Comparison of ENCODE assay signal across 8 cellular contexts in the genomic region with DNA sequence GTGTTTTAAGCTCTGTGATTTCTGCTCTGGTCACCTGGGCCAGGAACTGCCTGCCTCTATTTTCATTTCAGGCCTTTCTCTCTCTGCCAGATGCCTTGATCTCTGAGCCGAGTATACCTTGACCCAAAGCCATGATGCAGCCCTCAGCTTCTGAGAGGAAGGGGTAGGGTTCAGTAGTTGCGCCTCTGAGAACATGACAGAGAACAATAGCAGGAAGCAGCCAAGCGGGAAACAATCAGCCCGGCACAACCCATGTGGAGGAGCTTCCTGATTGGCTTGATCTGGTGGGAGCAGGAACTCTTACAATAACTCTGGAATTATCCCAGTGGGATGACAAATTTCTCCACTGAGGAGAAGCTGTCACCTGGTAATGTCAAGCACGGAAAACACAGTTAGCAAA.
DNase-seq lines count a peak whose midpoint lies in the region; ATAC-seq, FAIRE-seq and TF ChIP-seq lines count a peak whose summit lies in the region.

No MANE protein-coding gene starts in this region.

- H3K4me3 ChIP-seq in pancreas, result no peak overlapping the region
- H3K4me3 ChIP-seq in PC-9, result no peak overlapping the region

- H3K27ac ChIP-seq in pancreas (no peak overlapping the region), PC-9 (no peak overlapping the region)

- no peaks in the 10 kb centered on the region for H4K20me1 ChIP-seq in PC-9 (ENCODE audit: insufficient read depth)

- no peaks in the 10 kb centered on the region for H3K9me2 ChIP-seq in PC-9 (ENCODE audit: insufficient read depth)

- no peaks in the 10 kb centered on the region for H3K79me2 ChIP-seq in PC-9 (ENCODE audit: low read depth)

- intact Hi-C loops in pancreas (cut with DNase I) (loop anchor here in 2 of 3 donors (5.0 to 10.0 kb wide), 3 partner anchors 147 to 245 kb away; no protein-coding TSS in a partner anchor), PC-9 (cut with micrococcal nuclease; ENCODE audit: unreplicated experiment) (no loop called here)

- H3K4me2 ChIP-seq in PC-9, result no peak overlapping the region

- H3K27me3 ChIP-seq in pancreas, result no peaks in the 10 kb centered on the region
- H3K27me3 ChIP-seq in PC-9 (ENCODE audit: insufficient read depth, low read depth), result no peaks in the 10 kb centered on the region

- peak; percentile 78 for ATAC-seq in GM21367 (IDR thresholded peaks at IDR 0.05; ENCODE audit: unreplicated experiment)
- peak; percentile 65 for ATAC-seq in HG03558 (IDR thresholded peaks at IDR 0.05; ENCODE audit: extremely low read depth, unreplicated experiment)
- ATAC-seq in pancreas, result no peak

- peaks cover 3% of the 10 kb centered on the region for H3F3A ChIP-seq in PC-9 (ENCODE audit: insufficient read depth, low read depth)

- H2AFZ ChIP-seq in PC-9, result no peak overlapping the region

- H3K36me3 ChIP-seq in pancreas (no peaks in the 10 kb centered on the region), PC-9 (ENCODE audit: low read depth) (no peaks in the 10 kb centered on the region)

- no peaks in the 10 kb centered on the region for H3K9me3 ChIP-seq in pancreas
- no peaks in the 10 kb centered on the region for H3K9me3 ChIP-seq in PC-9 (ENCODE audit: insufficient read depth, low read depth)

- FAIRE-seq in urothelium cell line (lab: Jason Lieb, UNC), result no peak
- no peak for FAIRE-seq in pancreas (lab: Jason Lieb, UNC)

- DNase-seq in Ammon's horn (ENCODE audit: low spot score) (peak; percentile 52), hippocampal formation (lab: John Stamatoyannopoulos, UW) (peak; percentile 18), urothelium cell line (ENCODE audit: low spot score) (no peak), NCI-H2196 (lab: John Stamatoyannopoulos, UW; ENCODE audit: unreplicated experiment) (no peak), pancreas (no peak), PC-9 (no peak)

- WGBS in pancreas, 2 donors, result 74 to 77% methylated on average over 5 of the region's 5 CpGs

- POLR2A ChIA-PET in PC-9 (lab: Charles Lee; ENCODE audit: unreplicated experiment), result interaction anchor here (0.6 kb wide), 2 partner anchors 56 to 129 kb away, joined by 3 to 6 read pairs; no protein-coding TSS in a partner anchor

- TF ChIP-seq CTCF in pancreas (IDR thresholded peaks at IDR 0.05) (no peak), PC-9 (conservative IDR thresholded peaks at IDR 0.05) (no peak)

- no TSS peak for BruUV-seq in PC-9 (replicated peaks; lab: Mats Ljungman, UMichigan)

- no peaks in the 10 kb centered on the region for H3K4me1 ChIP-seq in pancreas
- peaks cover 27% of the 10 kb centered on the region for H3K4me1 ChIP-seq in PC-9 (replicated peaks; ENCODE audit: insufficient read depth)

- CTCF ChIA-PET in PC-9 (lab: Charles Lee), result interaction anchor here (0.7 to 1.2 kb wide), 2 partner anchors 63 to 224 kb away, joined by 3 to 6 read pairs; no protein-coding TSS in a partner anchor

Comparison
In these comparisons a context has a peak if more than half of its experiments do, and no peak if none do; other contexts are left out.
1. DNase-seq: peak in Ammon's horn (single experiment) and hippocampal formation (2 of 2); none in urothelium cell line (single experiment), NCI-H2196 (single experiment), pancreas (0 of 6) and PC-9 (0 of 2).
2. ATAC-seq: peak in GM21367 (single experiment) and HG03558 (single experiment); none in pancreas (0 of 4).